42 cellular contexts compared by ENCODE assay signal in the genomic region with DNA sequence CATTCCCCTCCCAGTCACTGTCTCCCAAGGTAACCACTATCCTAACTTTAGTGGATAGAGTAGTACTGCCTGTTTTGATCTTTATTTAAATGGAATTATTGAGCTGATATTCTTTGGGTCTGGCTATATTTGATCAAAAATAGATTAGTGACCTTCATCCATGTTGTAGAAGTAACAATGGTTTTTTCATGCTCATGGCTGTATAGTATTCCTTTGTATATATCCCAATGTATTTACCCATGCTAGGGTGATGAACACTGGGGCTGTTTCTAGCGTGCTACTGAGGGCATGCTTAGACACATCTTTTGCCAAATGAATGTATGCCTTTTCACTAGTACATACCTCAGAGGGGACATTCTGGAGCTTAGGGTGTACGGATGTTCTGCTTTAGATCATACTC. TPM values are rescaled to one million over a fixed set of nuclear protein-coding genes. Genes with fewer than 3 reads are reported as not detected.
"Had no signal": no experiment of that assay in that cellular context is flagged by ENCODE, and none has a peak within 500 bp of the region (broad histone marks: within the 10 kb centered on the region; RNA-seq: fewer than 3 reads in every experiment).

No MANE protein-coding gene starts in this region.

- H3K27me3 Mint-ChIP-seq: activated naive CD4-positive, alpha-beta T cell treated with anti-CD3 and anti-CD28 coated beads, Interleukin-2, amount 50 U/mL, for 24 hours; activated naive CD8-positive, alpha-beta T cell treated with anti-CD3 and anti-CD28 coated beads, Interleukin-2, amount 10 ng/mL, durations not matched to agents 7 days and 5 days; brain had no signal

- H3K36me3 Mint-ChIP-seq: activated naive CD4-positive, alpha-beta T cell treated with anti-CD3 and anti-CD28 coated beads, Interleukin-2, amount 10 ng/mL, durations not matched to agents 7 days and 5 days; activated naive CD4-positive, alpha-beta T cell treated with anti-CD3 and anti-CD28 coated beads, Interleukin-2, amount 50 U/mL, for 24 hours; activated naive CD4-positive, alpha-beta T cell treated with anti-CD3 and anti-CD28 coated beads, Interleukin-2, amount 50 U/mL, for 72 hours; activated naive CD8-positive, alpha-beta T cell treated with anti-CD3 and anti-CD28 coated beads, Interleukin-2, amount 10 ng/mL, durations not matched to agents 7 days and 5 days; brain had no signal

- H3K27ac ChIP-seq: adrenal gland, ascending aorta, body of pancreas, brain microvascular endothelial cell, breast epithelium, cardiac muscle cell had no signal

- H3K9me3 Mint-ChIP-seq: activated naive CD4-positive, alpha-beta T cell treated with anti-CD3 and anti-CD28 coated beads for 36 hours; activated naive CD4-positive, alpha-beta T cell treated with anti-CD3 and anti-CD28 coated beads, Interleukin-2, amount 10 ng/mL, durations not matched to agents 7 days and 5 days; activated naive CD4-positive, alpha-beta T cell treated with anti-CD3 and anti-CD28 coated beads, Interleukin-2, amount 50 U/mL, for 24 hours; activated naive CD4-positive, alpha-beta T cell treated with anti-CD3 and anti-CD28 coated beads, Interleukin-2, amount 50 U/mL, for 72 hours; activated naive CD8-positive, alpha-beta T cell treated with anti-CD3 and anti-CD28 coated beads for 36 hours; activated naive CD8-positive, alpha-beta T cell treated with anti-CD3 and anti-CD28 coated beads, Interleukin-2, amount 10 ng/mL, durations not matched to agents 7 days and 5 days; activated naive CD8-positive, alpha-beta T cell treated with anti-CD3 and anti-CD28 coated beads, Interleukin-2, amount 50 U/mL, for 24 hours; activated T-cell treated with anti-CD3 and anti-CD28 coated beads, Interleukin-2, amount 50 U/mL, for 24 hours; activated T-cell treated with anti-CD3 and anti-CD28 coated beads, Interleukin-2, amount 50 U/mL, for 4 hours; activated T-helper 1 cell treated with anti-CD3 and anti-CD28 coated beads, Interleukin-12 subunit alpha, Interleukin-12 subunit beta, Interleukin-2, Interleukin-4 antibody, amounts not matched to agents 30 ng/mL and 10 ng/mL and 1 ng/mL, durations not matched to agents 14 hours and 24 hours and 36 hours; activated T-helper 17 cell treated with anti-CD3 and anti-CD28 coated beads, Interleukin-2, amount 50 U/mL, for 72 hours; activated T-helper 2 cell treated with anti-CD3 and anti-CD28 coated beads, Interferon-gamma antibody, Interleukin-2, Interleukin-4, amounts not matched to agents 10 μg/mL and 5 μg/mL and 100 μg/mL, durations not matched to agents 14 hours and 24 hours and 36 hours had no signal

- H3K9me3 ChIP-seq: adrenal gland, ascending aorta, body of pancreas, breast epithelium had no signal

- H3K27me3 ChIP-seq: ascending aorta, body of pancreas, brain microvascular endothelial cell, cardiac muscle cell had no signal

- ATAC-seq: activated naive CD4-positive, alpha-beta T cell treated with anti-CD3 and anti-CD28 coated beads, Interleukin-2, amount 50 U/mL, for 72 hours; activated naive CD8-positive, alpha-beta T cell treated with anti-CD3 and anti-CD28 coated beads, Interleukin-2, amount 50 U/mL, for 24 hours; activated T-cell treated with anti-CD3 and anti-CD28 coated beads, Interleukin-2, amount 50 U/mL, for 4 hours; body of pancreas had no signal

- H3K4me1 ChIP-seq: adrenal gland, ascending aorta, body of pancreas, breast epithelium had no signal

- H3K36me3 ChIP-seq: adrenal gland, ascending aorta, brain microvascular endothelial cell, breast epithelium, cardiac muscle cell had no signal

- H3K27ac Mint-ChIP-seq: activated naive CD4-positive, alpha-beta T cell treated with anti-CD3 and anti-CD28 coated beads for 36 hours; activated naive CD4-positive, alpha-beta T cell treated with anti-CD3 and anti-CD28 coated beads, Interleukin-2, amount 10 ng/mL, durations not matched to agents 7 days and 5 days; activated naive CD4-positive, alpha-beta T cell treated with anti-CD3 and anti-CD28 coated beads, Interleukin-2, amount 50 U/mL, for 24 hours; activated naive CD4-positive, alpha-beta T cell treated with anti-CD3 and anti-CD28 coated beads, Interleukin-2, amount 50 U/mL, for 72 hours; activated naive CD8-positive, alpha-beta T cell; activated naive CD8-positive, alpha-beta T cell treated with anti-CD3 and anti-CD28 coated beads for 36 hours; activated naive CD8-positive, alpha-beta T cell treated with anti-CD3 and anti-CD28 coated beads, Interleukin-2, amount 10 ng/mL, durations not matched to agents 7 days and 5 days; activated naive CD8-positive, alpha-beta T cell treated with anti-CD3 and anti-CD28 coated beads, Interleukin-2, amount 50 U/mL, for 24 hours; activated T-cell treated with anti-CD3 and anti-CD28 coated beads, Interleukin-2, amount 50 U/mL, for 24 hours; activated T-cell treated with anti-CD3 and anti-CD28 coated beads, Interleukin-2, amount 50 U/mL, for 72 hours; activated T-helper 1 cell treated with anti-CD3 and anti-CD28 coated beads, Interleukin-12 subunit alpha, Interleukin-12 subunit beta, Interleukin-2, Interleukin-4 antibody, amounts not matched to agents 30 ng/mL and 10 ng/mL and 1 ng/mL, durations not matched to agents 14 hours and 24 hours and 36 hours; activated T-helper 17 cell treated with anti-CD3 and anti-CD28 coated beads, Interleukin-2, amount 50 U/mL, for 72 hours; brain had no signal

- H3K4me3 ChIP-seq: adrenal gland, ascending aorta, body of pancreas, breast epithelium, cardiac muscle cell had no signal

- DNase-seq: activated effector memory CD4-positive, alpha-beta T cell treated with anti-CD3 and anti-CD28 coated beads, Interleukin-2, amount 50 U/mL, for 16 hours; activated effector memory CD4-positive, alpha-beta T cell treated with Interleukin-2 at 50 U/mL for 16 hours; activated gamma-delta T cell; activated gamma-delta T cell treated with Interleukin-2 at 50 U/mL for 16 hours; activated naive CD4-positive, alpha-beta T cell; activated naive CD4-positive, alpha-beta T cell treated with anti-CD3 and anti-CD28 coated beads for 36 hours; activated naive CD4-positive, alpha-beta T cell treated with anti-CD3 and anti-CD28 coated beads, Interleukin-2, amount 10 ng/mL, durations not matched to agents 7 days and 5 days; activated naive CD4-positive, alpha-beta T cell treated with anti-CD3 and anti-CD28 coated beads, Interleukin-2, amount 50 U/mL, for 16 hours; activated naive CD4-positive, alpha-beta T cell treated with Interleukin-2 at 50 U/mL for 16 hours; activated naive CD8-positive, alpha-beta T cell treated with anti-CD3 and anti-CD28 coated beads for 36 hours; activated naive CD8-positive, alpha-beta T cell treated with anti-CD3 and anti-CD28 coated beads, Interleukin-2, amount 10 ng/mL, durations not matched to agents 7 days and 5 days; activated naive CD8-positive, alpha-beta T cell treated with anti-CD3 and anti-CD28 coated beads, Interleukin-2, amount 50 U/mL, for 24 hours; activated T-cell treated with anti-CD3 and anti-CD28 coated beads, Interleukin-2, amount 50 U/mL, for 24 hours; activated T-cell treated with anti-CD3 and anti-CD28 coated beads, Interleukin-2, amount 50 U/mL, for 4 hours; activated T-cell treated with anti-CD3 and anti-CD28 coated beads, Interleukin-2, amount 50 U/mL, for 48 hours; activated T-cell treated with anti-CD3 and anti-CD28 coated beads, Interleukin-2, amount 50 U/mL, for 72 hours; adrenal gland; amniotic stem cell; amygdala; anterior cingulate cortex; aorta; body of pancreas; brain microvascular endothelial cell; caudate nucleus; central memory CD4-positive, alpha-beta T cell; cerebellar nuclear complex had no signal

- H3K4me1 Mint-ChIP-seq: activated naive CD4-positive, alpha-beta T cell treated with anti-CD3 and anti-CD28 coated beads, Interleukin-2, amount 50 U/mL, for 24 hours; activated T-helper 17 cell treated with anti-CD3 and anti-CD28 coated beads, Interleukin-2, amount 50 U/mL, for 72 hours; brain had no signal

- H3K4me3 Mint-ChIP-seq: activated naive CD4-positive, alpha-beta T cell treated with anti-CD3 and anti-CD28 coated beads for 36 hours; activated naive CD4-positive, alpha-beta T cell treated with anti-CD3 and anti-CD28 coated beads, Interleukin-2, amount 10 ng/mL, durations not matched to agents 7 days and 5 days; activated naive CD4-positive, alpha-beta T cell treated with anti-CD3 and anti-CD28 coated beads, Interleukin-2, amount 50 U/mL, for 24 hours; activated naive CD8-positive, alpha-beta T cell; activated naive CD8-positive, alpha-beta T cell treated with anti-CD3 and anti-CD28 coated beads for 36 hours; activated naive CD8-positive, alpha-beta T cell treated with anti-CD3 and anti-CD28 coated beads, Interleukin-2, amount 10 ng/mL, durations not matched to agents 7 days and 5 days; activated naive CD8-positive, alpha-beta T cell treated with anti-CD3 and anti-CD28 coated beads, Interleukin-2, amount 50 U/mL, for 24 hours; activated T-cell treated with anti-CD3 and anti-CD28 coated beads, Interleukin-2, amount 50 U/mL, for 24 hours; activated T-cell treated with anti-CD3 and anti-CD28 coated beads, Interleukin-2, amount 50 U/mL, for 4 hours; activated T-cell treated with anti-CD3 and anti-CD28 coated beads, Interleukin-2, amount 50 U/mL, for 72 hours; activated T-helper 1 cell treated with anti-CD3 and anti-CD28 coated beads, Interleukin-12 subunit alpha, Interleukin-12 subunit beta, Interleukin-2, Interleukin-4 antibody, amounts not matched to agents 30 ng/mL and 10 ng/mL and 1 ng/mL, durations not matched to agents 14 hours and 24 hours and 36 hours; activated T-helper 17 cell treated with anti-CD3 and anti-CD28 coated beads, Interleukin-2, amount 50 U/mL, for 72 hours; brain; central memory CD8-positive, alpha-beta T cell had no signal

RNA-seq across cellular contexts. Expression of a gene that starts 10.1 kb away (rescaled TPM):
- total RNA-seq: activated naive CD4-positive, alpha-beta T cell treated with anti-CD3 and anti-CD28 coated beads for 36 hours; activated naive CD4-positive, alpha-beta T cell treated with anti-CD3 and anti-CD28 coated beads, Interleukin-2, amount 50 U/mL, for 72 hours; activated naive CD8-positive, alpha-beta T cell treated with anti-CD3 and anti-CD28 coated beads for 36 hours; activated naive CD8-positive, alpha-beta T cell treated with anti-CD3 and anti-CD28 coated beads, Interleukin-2, amount 10 ng/mL, durations not matched to agents 7 days and 5 days; activated T-cell treated with anti-CD3 and anti-CD28 coated beads, Interleukin-2, amount 50 U/mL, for 4 hours; activated T-cell treated with anti-CD3 and anti-CD28 coated beads, Interleukin-2, amount 50 U/mL, for 72 hours; activated T-helper 1 cell treated with anti-CD3 and anti-CD28 coated beads, Interleukin-12 subunit alpha, Interleukin-12 subunit beta, Interleukin-2, Interleukin-4 antibody, amounts not matched to agents 30 ng/mL and 10 ng/mL and 1 ng/mL, durations not matched to agents 14 hours and 24 hours and 36 hours; activated T-helper 17 cell treated with anti-CD3 and anti-CD28 coated beads, Interleukin-2, amount 50 U/mL, for 72 hours; activated T-helper 2 cell treated with anti-CD3 and anti-CD28 coated beads, Interferon-gamma antibody, Interleukin-2, Interleukin-4, amounts not matched to agents 10 μg/mL and 5 μg/mL and 100 μg/mL, durations not matched to agents 14 hours and 24 hours and 36 hours; adrenal gland; aorta; ascending aorta; body of pancreas; breast epithelium; bronchial epithelial cell; cardiac muscle cell; cardiac septum; cerebellum; chondrocyte had no signal
- polyA plus RNA-seq: adipose tissue, adrenal gland, aorta had no signal

RNA-seq across cellular contexts. Expression of a gene that starts 58.5 kb away (rescaled TPM):
- total RNA-seq: activated naive CD4-positive, alpha-beta T cell treated with anti-CD3 and anti-CD28 coated beads for 36 hours; activated naive CD4-positive, alpha-beta T cell treated with anti-CD3 and anti-CD28 coated beads, Interleukin-2, amount 50 U/mL, for 72 hours; activated naive CD8-positive, alpha-beta T cell treated with anti-CD3 and anti-CD28 coated beads for 36 hours; activated naive CD8-positive, alpha-beta T cell treated with anti-CD3 and anti-CD28 coated beads, Interleukin-2, amount 10 ng/mL, durations not matched to agents 7 days and 5 days; activated T-cell treated with anti-CD3 and anti-CD28 coated beads, Interleukin-2, amount 50 U/mL, for 4 hours; activated T-cell treated with anti-CD3 and anti-CD28 coated beads, Interleukin-2, amount 50 U/mL, for 72 hours; activated T-helper 1 cell treated with anti-CD3 and anti-CD28 coated beads, Interleukin-12 subunit alpha, Interleukin-12 subunit beta, Interleukin-2, Interleukin-4 antibody, amounts not matched to agents 30 ng/mL and 10 ng/mL and 1 ng/mL, durations not matched to agents 14 hours and 24 hours and 36 hours; activated T-helper 17 cell treated with anti-CD3 and anti-CD28 coated beads, Interleukin-2, amount 50 U/mL, for 72 hours; activated T-helper 2 cell treated with anti-CD3 and anti-CD28 coated beads, Interferon-gamma antibody, Interleukin-2, Interleukin-4, amounts not matched to agents 10 μg/mL and 5 μg/mL and 100 μg/mL, durations not matched to agents 14 hours and 24 hours and 36 hours; adrenal gland; aorta; ascending aorta; body of pancreas; breast epithelium; bronchial epithelial cell; cardiac muscle cell; cerebellum; chondrocyte had no signal
- polyA plus RNA-seq: aorta, cardiac muscle cell had no signal
